Comparison of ENCODE assay signal across 9 cellular contexts in genomic region chr19:12939908-12940533, GRCh38. TPM values are rescaled to one million over a fixed set of nuclear protein-coding genes. Genes with fewer than 3 reads are reported as not detected.
DNase-seq lines count a peak whose midpoint lies in the region; ATAC-seq and TF ChIP-seq lines count a peak whose summit lies in the region.
"Had no signal": no experiment of that assay in that cellular context is flagged by ENCODE, and none has a peak within 500 bp of the region (broad histone marks: within the 10 kb centered on the region; RNA-seq: fewer than 3 reads in every experiment).

No MANE protein-coding gene starts in this region.

- no peaks in the 10 kb centered on the region for H3K27me3 Mint-ChIP-seq in activated CD4-positive, alpha-beta memory T cell treated with anti-CD3 and anti-CD28 coated beads for 36 hours

- intact Hi-C loops in activated CD4-positive, alpha-beta memory T cell treated with anti-CD3 and anti-CD28 coated beads for 36 hours (cut with micrococcal nuclease): loop anchor here (1.0 to 5.0 kb wide), 6 partner anchors 17 to 328 kb away; partner anchors contain the start of genes GADD45GIP1, GET3, IER2 and JUNB
- intact Hi-C loops in left ventricle myocardium inferior (cut with micrococcal nuclease): no loop called here

- CTCF ChIA-PET in activated CD4-positive, alpha-beta memory T cell treated with anti-CD3 and anti-CD28 coated beads for 36 hours (lab: Charles Lee): interaction anchor here (1.0 kb wide), 2 partner anchors 25 to 55 kb away, joined by 3 to 10 read pairs; no protein-coding TSS in a partner anchor

- TF ChIP-seq CTCF in left ventricle myocardium inferior (IDR thresholded peaks at IDR 0.05; ENCODE audit: borderline replicate concordance) (no peak), smooth muscle cell (IDR thresholded peaks at IDR 0.05; ENCODE audit: borderline replicate concordance, insufficient read depth, poor library complexity, severe bottlenecking) (no peak)

- in situ Hi-C loops in HAP-1 (cut with MboI; ENCODE audit: low sequenced_read_pairs): no loop called here

- peak overlapping the region; percentile 100 for H3K4me3 ChIP-seq in HAP-1
- peak overlapping the region; percentile 83 for H3K4me3 ChIP-seq in left ventricle myocardium inferior
- peak overlapping the region; percentile 84 for H3K4me3 ChIP-seq in smooth muscle cell

- H3K4me3 Mint-ChIP-seq in activated CD4-positive, alpha-beta memory T cell treated with anti-CD3 and anti-CD28 coated beads for 36 hours: peak overlapping the region; percentile 98

- peak overlapping the region; percentile 96 for H3K4me2 ChIP-seq in smooth muscle cell

- peaks cover 58% of the 10 kb centered on the region for H3K4me1 Mint-ChIP-seq in activated CD4-positive, alpha-beta memory T cell treated with anti-CD3 and anti-CD28 coated beads for 36 hours (ENCODE audit: low read depth)

- POLR2A ChIA-PET in activated CD4-positive, alpha-beta memory T cell treated with anti-CD3 and anti-CD28 coated beads for 36 hours (lab: Charles Lee): interaction anchor here (1.0 kb wide), 1 partner anchor 8 kb away, joined by 4 read pairs; no protein-coding TSS in a partner anchor

- H2AFZ ChIP-seq in smooth muscle cell (ENCODE audit: low read depth): no peak overlapping the region

- H3K9ac ChIP-seq in smooth muscle cell (ENCODE audit: low read depth): peak overlapping the region; percentile 95

- H3K36me3 ChIP-seq in HAP-1 (replicated peaks) (peaks cover 64% of the 10 kb centered on the region), left ventricle myocardium inferior (peaks cover 60% of the 10 kb centered on the region), smooth muscle cell (ENCODE audit: low read depth) (no peaks in the 10 kb centered on the region)

- H3K9me3 Mint-ChIP-seq in activated CD4-positive, alpha-beta memory T cell treated with anti-CD3 and anti-CD28 coated beads for 36 hours: no peaks in the 10 kb centered on the region

- DNase-seq in HAP-1 (ENCODE audit: low spot score in 2 of 2) (no peak), left ventricle myocardium inferior (no peak), smooth muscle cell (lab: John Stamatoyannopoulos, UW; ENCODE audit: unreplicated experiment) (no peak), HuH-7.5 (ENCODE audit: low spot score) (no peak), A172 (ENCODE audit: low spot score) (no peak), NOMO-1 (lab: John Stamatoyannopoulos, UW; ENCODE audit: unreplicated experiment in 2 of 2) (no peak)
- no peak for DNase-seq in activated CD4-positive, alpha-beta memory T cell treated with anti-CD3 and anti-CD28 coated beads for 36 hours

- peaks cover 38% of the 10 kb centered on the region for H3K79me2 ChIP-seq in smooth muscle cell (ENCODE audit: low read depth)

- H3K27ac Mint-ChIP-seq in activated CD4-positive, alpha-beta memory T cell treated with anti-CD3 and anti-CD28 coated beads for 36 hours: peak overlapping the region; percentile 95

- ATAC-seq in GM19467 (IDR thresholded peaks at IDR 0.05; ENCODE audit: unreplicated experiment): no peak

- H3K27me3 ChIP-seq in HAP-1 (ENCODE audit: low read depth) (no peaks in the 10 kb centered on the region), left ventricle myocardium inferior (ENCODE audit: low read depth) (no peaks in the 10 kb centered on the region), smooth muscle cell (ENCODE audit: low read depth) (no peaks in the 10 kb centered on the region)

- H3K9me3 ChIP-seq in HAP-1: no peaks in the 10 kb centered on the region
- no peaks in the 10 kb centered on the region for H3K9me3 ChIP-seq in left ventricle myocardium inferior (replicated peaks)
- H3K9me3 ChIP-seq in smooth muscle cell (replicated peaks; ENCODE audit: low read depth): no peaks in the 10 kb centered on the region

- H4K20me1 ChIP-seq in smooth muscle cell (ENCODE audit: low read depth): peaks cover 65% of the 10 kb centered on the region

- 87% methylated on average over 12 of the region's 12 CpGs for WGBS in smooth muscle cell (ENCODE audit: low lambda C conversion rate)

- peaks cover 51% of the 10 kb centered on the region for H3F3A ChIP-seq in smooth muscle cell (ENCODE audit: low read depth)

- H3K4me1 ChIP-seq in HAP-1: peaks cover 25% of the 10 kb centered on the region
- peaks cover 72% of the 10 kb centered on the region for H3K4me1 ChIP-seq in left ventricle myocardium inferior
- peaks cover 24% of the 10 kb centered on the region for H3K4me1 ChIP-seq in smooth muscle cell (ENCODE audit: low read depth)

- H3K36me3 Mint-ChIP-seq in activated CD4-positive, alpha-beta memory T cell treated with anti-CD3 and anti-CD28 coated beads for 36 hours: peaks cover 60% of the 10 kb centered on the region

- H3K27ac ChIP-seq in left ventricle myocardium inferior (replicated peaks): peak overlapping the region; percentile 91
- H3K27ac ChIP-seq in smooth muscle cell (ENCODE audit: low read depth): peak overlapping the region; percentile 74

RNA-seq across cellular contexts. Expression of gene CALR, which starts 1.6 kb away (rescaled TPM):
- total RNA-seq in activated CD4-positive, alpha-beta memory T cell treated with anti-CD3 and anti-CD28 coated beads for 36 hours: 100 to 1,000 TPM; 625 to 642 TPM
- 365 TPM for total RNA-seq in left ventricle myocardium inferior
- total RNA-seq in smooth muscle cell: 800 and 956 TPM in 2 replicates
- 640 and 833 TPM in 2 replicates for polyA plus RNA-seq in smooth muscle cell
- 1,790 and 1,863 TPM in 2 replicates for total RNA-seq in A172 (2014; rRNA removed; shearing (Covaris generic))

RNA-seq across cellular contexts. Expression of gene RAD23A, which starts 5.6 kb away (rescaled TPM):
- 100 to 1,000 TPM; 190 to 194 TPM for total RNA-seq in activated CD4-positive, alpha-beta memory T cell treated with anti-CD3 and anti-CD28 coated beads for 36 hours
- 150 TPM for total RNA-seq in left ventricle myocardium inferior
- 74.4 and 97.1 TPM in 2 replicates for total RNA-seq in smooth muscle cell
- polyA plus RNA-seq in smooth muscle cell: 176 and 191 TPM in 2 replicates
- 180 and 185 TPM in 2 replicates for total RNA-seq in A172 (2014; rRNA removed; shearing (Covaris generic))

RNA-seq across cellular contexts. Expression of gene FARSA, which starts 6.5 kb away (rescaled TPM):
- total RNA-seq in activated CD4-positive, alpha-beta memory T cell treated with anti-CD3 and anti-CD28 coated beads for 36 hours: 100 to 1,000 TPM; 109 to 110 TPM
- total RNA-seq in left ventricle myocardium inferior: 37.8 TPM
- total RNA-seq in smooth muscle cell: 28.6 and 46.1 TPM in 2 replicates
- 86.9 and 94.0 TPM in 2 replicates for polyA plus RNA-seq in smooth muscle cell
- total RNA-seq in A172 (2014; rRNA removed; shearing (Covaris generic)): 98.2 and 99.1 TPM in 2 replicates

RNA-seq across cellular contexts. Expression of gene GADD45GIP1, which starts 17.0 kb away (rescaled TPM):
- total RNA-seq in activated CD4-positive, alpha-beta memory T cell treated with anti-CD3 and anti-CD28 coated beads for 36 hours: 10 to 100 TPM; 31.2 to 32.6 TPM
- total RNA-seq in left ventricle myocardium inferior (31.4 TPM), smooth muscle cell (51.5 and 51.6 TPM in 2 replicates)
- 152 and 153 TPM in 2 replicates for polyA plus RNA-seq in smooth muscle cell
- total RNA-seq in A172 (2014; rRNA removed; shearing (Covaris generic)): 64.2 and 82.8 TPM in 2 replicates

RNA-seq across cellular contexts. Expression of gene SYCE2, which starts 20.9 kb away (rescaled TPM):
- total RNA-seq in activated CD4-positive, alpha-beta memory T cell treated with anti-CD3 and anti-CD28 coated beads for 36 hours: 1 to 10 TPM; 3.0 to 4.2 TPM
- total RNA-seq in left ventricle myocardium inferior: not detected
- 0.90 and 1.4 TPM in 2 replicates for total RNA-seq in smooth muscle cell
- polyA plus RNA-seq in smooth muscle cell: 0.91 and 2.9 TPM in 2 replicates
- 0.12 and 0.28 TPM in 2 replicates for total RNA-seq in A172 (2014; rRNA removed; shearing (Covaris generic))
- total RNA-seq: posterior vena cava had no signal
